In the genomic region with DNA sequence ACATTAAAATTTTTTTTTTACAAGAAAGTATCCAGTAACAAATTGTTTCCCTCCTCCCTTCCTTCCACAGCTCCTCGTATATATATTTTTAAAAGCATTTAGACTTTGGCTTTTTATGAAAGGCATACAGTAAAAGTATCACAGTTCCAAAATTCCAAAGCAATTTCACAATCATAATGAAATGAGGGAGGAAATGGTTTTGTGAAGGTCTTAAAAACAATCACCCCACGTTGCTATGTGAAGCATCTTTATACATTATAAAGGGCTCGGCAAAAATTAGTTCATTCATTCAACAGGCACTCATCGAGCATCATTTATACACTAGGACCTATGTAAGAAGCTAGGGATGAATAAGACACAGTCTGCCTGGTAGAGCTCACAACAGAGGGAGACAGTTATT, we compare ENCODE assay signal across 1 cellular context.
TF ChIP-seq lines count a peak whose summit lies in the region.

No MANE protein-coding gene starts in this region.

TF ChIP-seq in liver, 16 proteins besides CTCF, POLR2A, EP300 and RAD21 (continued from another document):
- TF ChIP-seq, protein P1, sequence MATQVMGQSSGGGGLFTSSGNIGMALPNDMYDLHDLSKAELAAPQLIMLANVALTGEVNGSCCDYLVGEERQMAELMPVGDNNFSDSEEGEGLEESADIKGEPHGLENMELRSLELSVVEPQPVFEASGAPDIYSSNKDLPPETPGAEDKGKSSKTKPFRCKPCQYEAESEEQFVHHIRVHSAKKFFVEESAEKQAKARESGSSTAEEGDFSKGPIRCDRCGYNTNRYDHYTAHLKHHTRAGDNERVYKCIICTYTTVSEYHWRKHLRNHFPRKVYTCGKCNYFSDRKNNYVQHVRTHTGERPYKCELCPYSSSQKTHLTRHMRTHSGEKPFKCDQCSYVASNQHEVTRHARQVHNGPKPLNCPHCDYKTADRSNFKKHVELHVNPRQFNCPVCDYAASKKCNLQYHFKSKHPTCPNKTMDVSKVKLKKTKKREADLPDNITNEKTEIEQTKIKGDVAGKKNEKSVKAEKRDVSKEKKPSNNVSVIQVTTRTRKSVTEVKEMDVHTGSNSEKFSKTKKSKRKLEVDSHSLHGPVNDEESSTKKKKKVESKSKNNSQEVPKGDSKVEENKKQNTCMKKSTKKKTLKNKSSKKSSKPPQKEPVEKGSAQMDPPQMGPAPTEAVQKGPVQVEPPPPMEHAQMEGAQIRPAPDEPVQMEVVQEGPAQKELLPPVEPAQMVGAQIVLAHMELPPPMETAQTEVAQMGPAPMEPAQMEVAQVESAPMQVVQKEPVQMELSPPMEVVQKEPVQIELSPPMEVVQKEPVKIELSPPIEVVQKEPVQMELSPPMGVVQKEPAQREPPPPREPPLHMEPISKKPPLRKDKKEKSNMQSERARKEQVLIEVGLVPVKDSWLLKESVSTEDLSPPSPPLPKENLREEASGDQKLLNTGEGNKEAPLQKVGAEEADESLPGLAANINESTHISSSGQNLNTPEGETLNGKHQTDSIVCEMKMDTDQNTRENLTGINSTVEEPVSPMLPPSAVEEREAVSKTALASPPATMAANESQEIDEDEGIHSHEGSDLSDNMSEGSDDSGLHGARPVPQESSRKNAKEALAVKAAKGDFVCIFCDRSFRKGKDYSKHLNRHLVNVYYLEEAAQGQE (IDR thresholded peaks at IDR 0.05): no peak
- TF ChIP-seq NR2F2 (IDR thresholded peaks at IDR 0.05) (no peak), FOXA1 (IDR thresholded peaks at IDR 0.05) (no peak), EGR1 (IDR thresholded peaks at IDR 0.05; ENCODE audit: low read depth in 2 of 2) (no peak), RXRA (IDR thresholded peaks at IDR 0.05) (no peak), HNF4G (IDR thresholded peaks at IDR 0.05) (no peak), GABPA (IDR thresholded peaks at IDR 0.05 in 1 of 2, conservative IDR thresholded peaks at IDR 0.05 in 1 of 2) (no peak), JUND (IDR thresholded peaks at IDR 0.05) (no peak), SP1 (IDR thresholded peaks at IDR 0.05) (no peak)
- TF ChIP-seq, protein P2, sequence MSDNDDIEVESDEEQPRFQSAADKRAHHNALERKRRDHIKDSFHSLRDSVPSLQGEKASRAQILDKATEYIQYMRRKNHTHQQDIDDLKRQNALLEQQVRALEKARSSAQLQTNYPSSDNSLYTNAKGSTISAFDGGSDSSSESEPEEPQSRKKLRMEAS (IDR thresholded peaks at IDR 0.05): no peak
- TF ChIP-seq, protein P3, sequence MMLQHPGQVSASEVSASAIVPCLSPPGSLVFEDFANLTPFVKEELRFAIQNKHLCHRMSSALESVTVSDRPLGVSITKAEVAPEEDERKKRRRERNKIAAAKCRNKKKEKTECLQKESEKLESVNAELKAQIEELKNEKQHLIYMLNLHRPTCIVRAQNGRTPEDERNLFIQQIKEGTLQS (IDR thresholded peaks at IDR 0.05): no peak
- TF ChIP-seq, protein P4, sequence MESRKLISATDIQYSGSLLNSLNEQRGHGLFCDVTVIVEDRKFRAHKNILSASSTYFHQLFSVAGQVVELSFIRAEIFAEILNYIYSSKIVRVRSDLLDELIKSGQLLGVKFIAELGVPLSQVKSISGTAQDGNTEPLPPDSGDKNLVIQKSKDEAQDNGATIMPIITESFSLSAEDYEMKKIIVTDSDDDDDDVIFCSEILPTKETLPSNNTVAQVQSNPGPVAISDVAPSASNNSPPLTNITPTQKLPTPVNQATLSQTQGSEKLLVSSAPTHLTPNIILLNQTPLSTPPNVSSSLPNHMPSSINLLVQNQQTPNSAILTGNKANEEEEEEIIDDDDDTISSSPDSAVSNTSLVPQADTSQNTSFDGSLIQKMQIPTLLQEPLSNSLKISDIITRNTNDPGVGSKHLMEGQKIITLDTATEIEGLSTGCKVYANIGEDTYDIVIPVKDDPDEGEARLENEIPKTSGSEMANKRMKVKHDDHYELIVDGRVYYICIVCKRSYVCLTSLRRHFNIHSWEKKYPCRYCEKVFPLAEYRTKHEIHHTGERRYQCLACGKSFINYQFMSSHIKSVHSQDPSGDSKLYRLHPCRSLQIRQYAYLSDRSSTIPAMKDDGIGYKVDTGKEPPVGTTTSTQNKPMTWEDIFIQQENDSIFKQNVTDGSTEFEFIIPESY (IDR thresholded peaks at IDR 0.05): no peak
TF ChIP-seq in liver: peak in this region for 0.
